8 cellular contexts compared by ENCODE assay signal in the genomic region with DNA sequence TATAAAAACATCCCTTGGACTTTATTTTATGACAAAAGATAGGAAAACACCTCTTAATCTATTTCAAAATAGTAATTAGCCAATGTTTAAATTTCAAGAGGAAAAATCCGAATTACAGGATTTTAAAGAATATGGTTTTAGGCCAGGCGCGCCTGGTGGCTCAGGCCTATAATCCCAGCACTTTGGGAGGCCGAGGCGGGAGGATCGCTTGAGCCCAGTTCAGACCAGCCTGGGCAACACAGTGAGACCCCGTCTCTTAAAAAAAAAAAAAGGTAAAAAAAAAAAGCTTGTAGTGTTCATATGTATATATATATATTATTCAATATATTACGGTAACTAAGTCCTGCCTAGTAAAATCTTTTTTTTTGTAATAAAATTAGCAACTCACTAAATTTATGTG. TPM values are rescaled to one million over a fixed set of nuclear protein-coding genes. Genes with fewer than 3 reads are reported as not detected.
DNase-seq lines count a peak whose midpoint lies in the region; FAIRE-seq and TF ChIP-seq lines count a peak whose summit lies in the region.

No MANE protein-coding gene starts in this region.

- no peaks in the 10 kb centered on the region for H3K4me1 ChIP-seq in small intestine (ENCODE audit: control insufficient read depth in 2 of 2, insufficient read depth in 1 of 2, low read depth in 1 of 2, low read length in 1 of 2)

- H3K9me3 ChIP-seq in small intestine (ENCODE audit: control insufficient read depth, low read depth) = no peaks in the 10 kb centered on the region

- peaks cover 60% of the 10 kb centered on the region for H3K27me3 Mint-ChIP-seq in dendritic cell treated with granulocyte-macrophage colony-stimulating factor and Interleukin-4, amounts not matched to agents 40 ng/mL and 50 ng/mL, for 4 days
- peaks cover 16% of the 10 kb centered on the region for H3K27me3 Mint-ChIP-seq in nephron progenitor cell (ENCODE audit: low read depth, poor library complexity)

- no peak for FAIRE-seq in small intestine (lab: Jason Lieb, UNC)

- TF ChIP-seq CTCF in BJ (IDR thresholded peaks at IDR 0.05; ENCODE audit: insufficient read depth, low read depth, low read length) (no peak), NB4 (IDR thresholded peaks at IDR 0.05; ENCODE audit: low read depth, low read length) (no peak), nephron progenitor cell (IDR thresholded peaks at IDR 0.05) (no peak)

- POLR2A ChIA-PET in BJ (lab: Charles Lee) = no interaction called here

- peak overlapping the region; percentile 65 for H3K4me3 Mint-ChIP-seq in dendritic cell treated with granulocyte-macrophage colony-stimulating factor and Interleukin-4, amounts not matched to agents 40 ng/mL and 50 ng/mL, for 4 days
- peak overlapping the region; percentile 93 for H3K4me3 Mint-ChIP-seq in nephron progenitor cell

- H3K36me3 Mint-ChIP-seq in dendritic cell treated with granulocyte-macrophage colony-stimulating factor and Interleukin-4, amounts not matched to agents 40 ng/mL and 50 ng/mL, for 4 days (ENCODE audit: low read depth) = peaks cover 39% of the 10 kb centered on the region
- H3K36me3 Mint-ChIP-seq in nephron progenitor cell (ENCODE audit: low read depth) = peaks cover 72% of the 10 kb centered on the region

- H3K4me3 ChIP-seq in BJ (ENCODE audit: low read depth, low read length) (peak overlapping the region; percentile 90), NB4 (ENCODE audit: low read depth, low read length) (peak overlapping the region; percentile 96), small intestine (ENCODE audit: low read depth in 1 of 2, low read length in 2 of 2) (no peak overlapping the region)

- no peaks in the 10 kb centered on the region for H3K27me3 ChIP-seq in BJ (ENCODE audit: control insufficient read depth, insufficient read depth, low read length)
- peaks cover 0 to 2% of the 10 kb centered on the region in 2 donors for H3K27me3 ChIP-seq in small intestine (ENCODE audit: control insufficient read depth in 2 of 2, insufficient read depth in 2 of 2, low read length in 2 of 2)

- no peak overlapping the region for H3K27ac ChIP-seq in small intestine (ENCODE audit: low read depth in 1 of 2, low read length in 1 of 2)

- H3K36me3 ChIP-seq in BJ (ENCODE audit: control insufficient read depth, insufficient read depth, low read length) (peaks cover 6% of the 10 kb centered on the region), small intestine (ENCODE audit: control insufficient read depth in 2 of 2, insufficient read depth in 2 of 2, low read length in 2 of 2) (no peaks in the 10 kb centered on the region)

- DNase-seq in BJ (ENCODE audit: low read depth) (no peak), NB4 (ENCODE audit: low read depth) (no peak), nephron progenitor cell (no peak), AG08395 (ENCODE audit: low spot score) (no peak), small intestine (no peak), NCI-H1417 treated with DMSO at 0.1 percent for 48 hours (lab: John Stamatoyannopoulos, UW) (no peak)
- no peak for DNase-seq in stimulated activated CD4-positive, alpha-beta T cell treated with anti-CD3 and anti-CD28 coated beads, Interleukin-4, amount 100 ng/mL, for 1 hour

- CTCF ChIA-PET in BJ (lab: Yijun Ruan, JAX) = interaction anchor here (1.5 kb wide), 1 partner anchor 43 kb away, joined by 8 read pairs; no protein-coding TSS in a partner anchor

- no peaks in the 10 kb centered on the region for H3K9me3 Mint-ChIP-seq in dendritic cell treated with granulocyte-macrophage colony-stimulating factor and Interleukin-4, amounts not matched to agents 40 ng/mL and 50 ng/mL, for 4 days
- H3K9me3 Mint-ChIP-seq in nephron progenitor cell = peaks cover 35% of the 10 kb centered on the region

- H3K4me1 Mint-ChIP-seq in dendritic cell treated with granulocyte-macrophage colony-stimulating factor and Interleukin-4, amounts not matched to agents 40 ng/mL and 50 ng/mL, for 4 days (ENCODE audit: low read depth) = peaks cover 37% of the 10 kb centered on the region
- H3K4me1 Mint-ChIP-seq in nephron progenitor cell = peaks cover 55% of the 10 kb centered on the region

- no peak for TF ChIP-seq POLR2A in NB4 (IDR thresholded peaks at IDR 0.05; ENCODE audit: extremely low read depth, insufficient read length)

- WGBS in small intestine, 3 donors = 83 to 85% (median 84%) methylated on average over 8 of the region's 8 CpGs

- intact Hi-C loops in dendritic cell treated with granulocyte-macrophage colony-stimulating factor and Interleukin-4, amounts not matched to agents 40 ng/mL and 50 ng/mL, for 4 days (cut with micrococcal nuclease) = no loop called here

- H3K27ac Mint-ChIP-seq in dendritic cell treated with granulocyte-macrophage colony-stimulating factor and Interleukin-4, amounts not matched to agents 40 ng/mL and 50 ng/mL, for 4 days = peak overlapping the region; percentile 7
- no peak overlapping the region for H3K27ac Mint-ChIP-seq in nephron progenitor cell

RNA-seq across cellular contexts. Expression of a gene that starts 1.4 kb away (rescaled TPM):
- 89.1 and 127 TPM in 2 replicates for polyA plus RNA-seq in BJ (2011; rRNA removed)
- polyA minus RNA-seq in BJ (2011; rRNA and poly(A)+ RNA removed) = 24.9 and 33.3 TPM in 2 replicates
- 10 to 100 TPM; 12.2 to 21.9 (median 13.7) TPM for polyA plus RNA-seq in small intestine

Comparison
In these comparisons a context has a peak if more than half of its experiments do, and no peak if none do; other contexts are left out.
1. H3K4me3 ChIP-seq: peak in BJ (single experiment) and NB4 (single experiment); none in small intestine (0 of 2).